Comparison of ENCODE assay signal across 2 cellular contexts in genomic region chr11:60658409-60658808, GRCh38.
TF ChIP-seq lines count a peak whose summit lies in the region.

No MANE protein-coding gene starts in this region.

TF ChIP-seq in A549, 52 proteins besides CTCF, POLR2A, EP300 and RAD21 (continued from another document):
- TF ChIP-seq CBX2 (IDR thresholded peaks at IDR 0.05; ENCODE audit: borderline replicate concordance, low read depth): no peak

TF ChIP-seq in liver, 16 proteins besides CTCF, POLR2A, EP300 and RAD21 (continued from another document):
- TF ChIP-seq REST (IDR thresholded peaks at IDR 0.05): peak; percentile 55
- TF ChIP-seq, protein P1, sequence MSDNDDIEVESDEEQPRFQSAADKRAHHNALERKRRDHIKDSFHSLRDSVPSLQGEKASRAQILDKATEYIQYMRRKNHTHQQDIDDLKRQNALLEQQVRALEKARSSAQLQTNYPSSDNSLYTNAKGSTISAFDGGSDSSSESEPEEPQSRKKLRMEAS (IDR thresholded peaks at IDR 0.05): no peak
- no peak for TF ChIP-seq NR2F2 (IDR thresholded peaks at IDR 0.05)
- TF ChIP-seq RXRA (IDR thresholded peaks at IDR 0.05): peak; percentile 66 to 73
- TF ChIP-seq HNF4G (IDR thresholded peaks at IDR 0.05): no peak
- no peak for TF ChIP-seq GABPA (IDR thresholded peaks at IDR 0.05 in 1 of 2, conservative IDR thresholded peaks at IDR 0.05 in 1 of 2)
- TF ChIP-seq FOXA2 (IDR thresholded peaks at IDR 0.05): peak; percentile 65
- no peak for TF ChIP-seq ATF3 (IDR thresholded peaks at IDR 0.05)
- TF ChIP-seq YY1 (IDR thresholded peaks at IDR 0.05): peak; percentile 86
- TF ChIP-seq SP1 (IDR thresholded peaks at IDR 0.05): peak; percentile 67
- TF ChIP-seq HNF4A (conservative IDR thresholded peaks at IDR 0.05): peak; percentile 38 to 51
- TF ChIP-seq TAF1 (conservative IDR thresholded peaks at IDR 0.05): no peak
- no peak for TF ChIP-seq FOXA1 (IDR thresholded peaks at IDR 0.05)
- TF ChIP-seq, protein P2, sequence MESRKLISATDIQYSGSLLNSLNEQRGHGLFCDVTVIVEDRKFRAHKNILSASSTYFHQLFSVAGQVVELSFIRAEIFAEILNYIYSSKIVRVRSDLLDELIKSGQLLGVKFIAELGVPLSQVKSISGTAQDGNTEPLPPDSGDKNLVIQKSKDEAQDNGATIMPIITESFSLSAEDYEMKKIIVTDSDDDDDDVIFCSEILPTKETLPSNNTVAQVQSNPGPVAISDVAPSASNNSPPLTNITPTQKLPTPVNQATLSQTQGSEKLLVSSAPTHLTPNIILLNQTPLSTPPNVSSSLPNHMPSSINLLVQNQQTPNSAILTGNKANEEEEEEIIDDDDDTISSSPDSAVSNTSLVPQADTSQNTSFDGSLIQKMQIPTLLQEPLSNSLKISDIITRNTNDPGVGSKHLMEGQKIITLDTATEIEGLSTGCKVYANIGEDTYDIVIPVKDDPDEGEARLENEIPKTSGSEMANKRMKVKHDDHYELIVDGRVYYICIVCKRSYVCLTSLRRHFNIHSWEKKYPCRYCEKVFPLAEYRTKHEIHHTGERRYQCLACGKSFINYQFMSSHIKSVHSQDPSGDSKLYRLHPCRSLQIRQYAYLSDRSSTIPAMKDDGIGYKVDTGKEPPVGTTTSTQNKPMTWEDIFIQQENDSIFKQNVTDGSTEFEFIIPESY (IDR thresholded peaks at IDR 0.05): peak; percentile 50
- TF ChIP-seq EGR1 (IDR thresholded peaks at IDR 0.05; ENCODE audit: low read depth in 2 of 2): no peak
